In the genomic region with DNA sequence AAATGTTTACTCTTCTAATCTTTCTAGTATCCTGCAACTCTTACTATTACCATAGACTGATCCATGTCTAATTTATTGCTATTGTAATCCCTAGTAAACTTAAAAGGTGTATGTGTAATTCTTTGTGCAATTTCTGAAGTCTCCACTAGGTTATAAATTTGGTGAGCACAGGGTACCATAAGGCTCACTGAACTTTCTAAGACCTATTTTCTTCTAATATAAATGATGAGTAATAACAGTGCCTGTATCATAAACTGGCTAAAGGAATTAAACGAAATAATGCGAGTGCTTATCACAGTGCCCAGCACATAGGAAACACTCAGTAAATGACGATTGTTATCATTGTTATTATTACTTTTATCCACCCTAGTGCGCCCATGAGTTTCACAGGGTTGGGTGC, we compare ENCODE assay signal across 1 cellular context.
TF ChIP-seq lines count a peak whose summit lies in the region.

No MANE protein-coding gene starts in this region.

TF ChIP-seq in HepG2, 621 proteins besides CTCF, POLR2A, EP300 and RAD21 (continued from another document):
- TF ChIP-seq RCOR2 (CRISPR knock-in tag; IDR thresholded peaks at IDR 0.05), result no peak
- no peak for TF ChIP-seq RFX3 (CRISPR knock-in tag; IDR thresholded peaks at IDR 0.05)
- TF ChIP-seq TRIM24 (CRISPR knock-in tag; IDR thresholded peaks at IDR 0.05), result no peak
- TF ChIP-seq, protein P1, sequence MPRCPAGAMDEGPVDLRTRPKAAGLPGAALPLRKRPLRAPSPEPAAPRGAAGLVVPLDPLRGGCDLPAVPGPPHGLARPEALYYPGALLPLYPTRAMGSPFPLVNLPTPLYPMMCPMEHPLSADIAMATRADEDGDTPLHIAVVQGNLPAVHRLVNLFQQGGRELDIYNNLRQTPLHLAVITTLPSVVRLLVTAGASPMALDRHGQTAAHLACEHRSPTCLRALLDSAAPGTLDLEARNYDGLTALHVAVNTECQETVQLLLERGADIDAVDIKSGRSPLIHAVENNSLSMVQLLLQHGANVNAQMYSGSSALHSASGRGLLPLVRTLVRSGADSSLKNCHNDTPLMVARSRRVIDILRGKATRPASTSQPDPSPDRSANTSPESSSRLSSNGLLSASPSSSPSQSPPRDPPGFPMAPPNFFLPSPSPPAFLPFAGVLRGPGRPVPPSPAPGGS (CRISPR knock-in tag; IDR thresholded peaks at IDR 0.05), result no peak
